Comparison of ENCODE assay signal across 14 cellular contexts in genomic region chr6:76852776-76853175, GRCh38.
DNase-seq lines count a peak whose midpoint lies in the region; ATAC-seq, FAIRE-seq and TF ChIP-seq lines count a peak whose summit lies in the region.
"Had no signal": no experiment of that assay in that cellular context is flagged by ENCODE, and none has a peak within 500 bp of the region (broad histone marks: within the 10 kb centered on the region; RNA-seq: fewer than 3 reads in every experiment).

No MANE protein-coding gene starts in this region.

- H3K4me3 Mint-ChIP-seq in activated T-cell treated with anti-CD3 and anti-CD28 coated beads, Interleukin-2, amount 50 U/mL, for 72 hours, result no peak overlapping the region
- H3K4me3 Mint-ChIP-seq in stimulated activated memory B cell treated with anti-CD40 and anti-IgM and Interleukin-4, amounts not matched to agents 10 μg/mL and 1 μg/mL and 100 μg/mL, for 72 hours, result no peak overlapping the region
- H3K4me3 Mint-ChIP-seq: activated T-helper 1 cell treated with anti-CD3 and anti-CD28 coated beads, Interleukin-12 subunit alpha, Interleukin-12 subunit beta, Interleukin-2, Interleukin-4 antibody, amounts not matched to agents 30 ng/mL and 10 ng/mL and 1 ng/mL, durations not matched to agents 14 hours and 24 hours and 36 hours had no signal

- no peaks in the 10 kb centered on the region for H3K4me1 Mint-ChIP-seq in activated T-cell treated with anti-CD3 and anti-CD28 coated beads, Interleukin-2, amount 50 U/mL, for 72 hours (ENCODE audit: low read depth)
- H3K4me1 Mint-ChIP-seq in stimulated activated memory B cell treated with anti-CD40 and anti-IgM and Interleukin-4, amounts not matched to agents 10 μg/mL and 1 μg/mL and 100 μg/mL, for 72 hours, result no peaks in the 10 kb centered on the region

- TF ChIP-seq RAD21 in GM12878 (IDR thresholded peaks at IDR 0.05; ENCODE audit: insufficient read depth, low read depth, low read length), result no peak

- no peaks in the 10 kb centered on the region for H3K36me3 ChIP-seq in HUES64 (ENCODE audit: insufficient read depth, low read length)
- no peaks in the 10 kb centered on the region for H3K36me3 ChIP-seq in GM12878 (ENCODE audit: control insufficient read depth in 2 of 2, insufficient read depth in 2 of 2, low read length in 1 of 2)
- H3K36me3 ChIP-seq: pancreas, SJCRH30 had no signal

- POLR2A ChIA-PET in GM12878 (lab: Charles Lee), result no interaction called here

- H3K27me3 Mint-ChIP-seq in activated T-cell treated with anti-CD3 and anti-CD28 coated beads, Interleukin-2, amount 50 U/mL, for 72 hours (ENCODE audit: low read depth), result no peaks in the 10 kb centered on the region
- no peaks in the 10 kb centered on the region for H3K27me3 Mint-ChIP-seq in stimulated activated memory B cell treated with anti-CD40 and anti-IgM and Interleukin-4, amounts not matched to agents 10 μg/mL and 1 μg/mL and 100 μg/mL, for 72 hours

- intact Hi-C loops in GM12878 (cut with micrococcal nuclease; ENCODE audit: unreplicated experiment), result no loop called here

- H3K4me3 ChIP-seq in HUES64 (ENCODE audit: low read length) (no peak overlapping the region), GM12878 (no peak overlapping the region)
- H3K4me3 ChIP-seq: pancreas, SJCRH30 had no signal

- H3K27me3 ChIP-seq in HUES64 (ENCODE audit: insufficient read depth, low read length) (no peaks in the 10 kb centered on the region), GM12878 (replicated peaks in 1 of 2; ENCODE audit: control insufficient read depth in 2 of 2, insufficient read depth in 2 of 2, low read length in 1 of 2) (no peaks in the 10 kb centered on the region)
- H3K27me3 ChIP-seq: pancreas, SJCRH30 had no signal

- BruUV-seq in GM12878 (replicated peaks; lab: Mats Ljungman, UMichigan), result no TSS peak

- 56% methylated on average over 1 of the region's 1 CpG for WGBS in HUES64
- WGBS in GM12878 (ENCODE audit: insufficient coverage, insufficient replicate concordance, low lambda C conversion rate, missing lambda C conversion rate), result 12% methylated on average over 1 of the region's 1 CpG

- H3K79me2 ChIP-seq in GM12878 (ENCODE audit: control insufficient read depth, insufficient read depth, low read length), result no peaks in the 10 kb centered on the region

- no peak for TF ChIP-seq EP300 in GM12878 (IDR thresholded peaks at IDR 0.05; ENCODE audit: borderline replicate concordance in 1 of 2, control insufficient read depth in 1 of 2, low read depth in 2 of 2, low read length in 2 of 2)

- no peak for FAIRE-seq in GM12878 (lab: Jason Lieb, UNC)
- FAIRE-seq: frontal cortex, pancreas had no signal

- H3K4me1 ChIP-seq in HUES64 (ENCODE audit: insufficient read depth, low read length) (peaks cover 31% of the 10 kb centered on the region), GM12878 (ENCODE audit: control insufficient read depth, insufficient read depth, low read length) (no peaks in the 10 kb centered on the region)
- H3K4me1 ChIP-seq: SJCRH30 had no signal

- ATAC-seq in GM12878, result peak; percentile 41; the same call in 1 of the 3 replicates
- no peak for ATAC-seq in activated T-cell treated with anti-CD3 and anti-CD28 coated beads, Interleukin-2, amount 50 U/mL, for 72 hours (replicated peaks in 1 of 2)
- ATAC-seq in stimulated activated memory B cell treated with anti-CD40 and anti-IgM and Interleukin-4, amounts not matched to agents 10 μg/mL and 1 μg/mL and 100 μg/mL, for 72 hours, result no peak
- ATAC-seq in HG03039 (IDR thresholded peaks at IDR 0.05; ENCODE audit: unreplicated experiment), result no peak
- ATAC-seq in GM21786 (IDR thresholded peaks at IDR 0.05; ENCODE audit: unreplicated experiment), result no peak

- in situ Hi-C loops in GM12878 (cut with MboI), result loop anchor here (25.0 kb wide), 1 partner anchor 915 kb away; no protein-coding TSS in a partner anchor

- no peak for TF ChIP-seq POLR2A in GM12878 (IDR thresholded peaks at IDR 0.05; ENCODE audit: low read depth, low read length)

- H3K9ac ChIP-seq in HUES64 (ENCODE audit: low read depth, low read length) (no peak overlapping the region), GM12878 (ENCODE audit: control insufficient read depth, insufficient read depth, low read length) (no peak overlapping the region)

- H3K36me3 Mint-ChIP-seq in activated T-cell treated with anti-CD3 and anti-CD28 coated beads, Interleukin-2, amount 50 U/mL, for 72 hours (ENCODE audit: insufficient read depth in 2 of 2), result no peaks in the 10 kb centered on the region
- no peaks in the 10 kb centered on the region for H3K36me3 Mint-ChIP-seq in stimulated activated memory B cell treated with anti-CD40 and anti-IgM and Interleukin-4, amounts not matched to agents 10 μg/mL and 1 μg/mL and 100 μg/mL, for 72 hours

- no peak overlapping the region for H3K4me2 ChIP-seq in GM12878 (ENCODE audit: control insufficient read depth, insufficient read depth)

- H3K9me3 Mint-ChIP-seq in activated T-cell treated with anti-CD3 and anti-CD28 coated beads, Interleukin-2, amount 50 U/mL, for 72 hours, result peaks cover 4 to 6% of the 10 kb centered on the region in 2 donors
- H3K9me3 Mint-ChIP-seq in stimulated activated memory B cell treated with anti-CD40 and anti-IgM and Interleukin-4, amounts not matched to agents 10 μg/mL and 1 μg/mL and 100 μg/mL, for 72 hours, result peaks cover 2% of the 10 kb centered on the region
- H3K9me3 Mint-ChIP-seq: activated T-helper 1 cell treated with anti-CD3 and anti-CD28 coated beads, Interleukin-12 subunit alpha, Interleukin-12 subunit beta, Interleukin-2, Interleukin-4 antibody, amounts not matched to agents 30 ng/mL and 10 ng/mL and 1 ng/mL, durations not matched to agents 14 hours and 24 hours and 36 hours had no signal

- no peaks in the 10 kb centered on the region for H4K20me1 ChIP-seq in GM12878 (ENCODE audit: control insufficient read depth, insufficient read depth)

- no peak overlapping the region for H3K27ac Mint-ChIP-seq in activated T-cell treated with anti-CD3 and anti-CD28 coated beads, Interleukin-2, amount 50 U/mL, for 72 hours
- H3K27ac Mint-ChIP-seq in stimulated activated memory B cell treated with anti-CD40 and anti-IgM and Interleukin-4, amounts not matched to agents 10 μg/mL and 1 μg/mL and 100 μg/mL, for 72 hours, result no peak overlapping the region
- H3K27ac Mint-ChIP-seq: activated T-helper 1 cell treated with anti-CD3 and anti-CD28 coated beads, Interleukin-12 subunit alpha, Interleukin-12 subunit beta, Interleukin-2, Interleukin-4 antibody, amounts not matched to agents 30 ng/mL and 10 ng/mL and 1 ng/mL, durations not matched to agents 14 hours and 24 hours and 36 hours had no signal

- CTCF ChIA-PET in GM12878 (lab: Yijun Ruan, JAX), result interaction anchor here (0.7 to 1.3 kb wide), 3 partner anchors 8 to 577 kb away, joined by 3 to 5 read pairs (median 3); no protein-coding TSS in a partner anchor

- SMC1A ChIA-PET in GM12878 (lab: Charles Lee; ENCODE audit: uncharacterized antibody, unreplicated experiment), result interaction anchor here (0.5 to 1.2 kb wide), 4 partner anchors 9 to 1245 kb away, joined by 3 to 4 read pairs (median 3); no protein-coding TSS in a partner anchor

- DNase-seq in EH (ENCODE audit: low read depth) (peak; percentile 23), GM12878 (ENCODE audit: low read depth, low spot score) (no peak), kidney tubule cell (ENCODE audit: low spot score) (peak; percentile 56)
- DNase-seq in activated T-cell treated with anti-CD3 and anti-CD28 coated beads, Interleukin-2, amount 50 U/mL, for 72 hours, result no peak
- DNase-seq: amygdala, GOT3, pancreas, SJCRH30 had no signal

- RAD21 ChIA-PET in GM12878 (lab: Charles Lee; ENCODE audit: unreplicated experiment), result no interaction called here

- no peak for TF ChIP-seq CTCF in GM12878 (IDR thresholded peaks at IDR 0.05 in 2 of 3, conservative IDR thresholded peaks at IDR 0.05 in 1 of 3; ENCODE audit: control insufficient read depth in 2 of 3, extremely low read depth in 1 of 3, insufficient read depth in 1 of 3, low read depth in 3 of 3, low read length in 3 of 3)

- no peak overlapping the region for H2AFZ ChIP-seq in GM12878 (ENCODE audit: control insufficient read depth, low read depth, low read length)

- H3K9me3 ChIP-seq in HUES64 (ENCODE audit: insufficient read depth, low read depth, low read length) (no peaks in the 10 kb centered on the region), GM12878 (replicated peaks; ENCODE audit: control insufficient read depth, insufficient read depth, low read length) (no peaks in the 10 kb centered on the region)
- H3K9me3 ChIP-seq: pancreas, SJCRH30 had no signal

- H3K27ac ChIP-seq in HUES64 (ENCODE audit: low read depth, low read length) (peak overlapping the region; percentile 56), GM12878 (ENCODE audit: control insufficient read depth, insufficient read depth) (no peak overlapping the region)
- H3K27ac ChIP-seq: pancreas, SJCRH30 had no signal

TF ChIP-seq in GM12878, 131 proteins besides CTCF, POLR2A, EP300 and RAD21 (continues in another document):
- TF ChIP-seq USF1 (IDR thresholded peaks at IDR 0.05; ENCODE audit: borderline replicate concordance, extremely low read length, insufficient read depth, low read depth, low read length) (no peak), TCF3 (IDR thresholded peaks at IDR 0.05; ENCODE audit: borderline replicate concordance, insufficient read depth, low read depth, low read length) (no peak), PAX8 (IDR thresholded peaks at IDR 0.05) (no peak)

Comparison
In these comparisons a context has a peak if more than half of its experiments do, and no peak if none do; other contexts are left out.
1. DNase-seq: peak in EH (single experiment) and kidney tubule cell (single experiment); none in GM12878 (single experiment) and activated T-cell treated with anti-CD3 and anti-CD28 coated beads, Interleukin-2, amount 50 U/mL, for 72 hours (0 of 2).